Comparison of ENCODE assay signal across 8 cellular contexts in genomic region chr19:32599736-32600157, GRCh38. TPM values are rescaled to one million over a fixed set of nuclear protein-coding genes. Genes with fewer than 3 reads are reported as not detected.
DNase-seq lines count a peak whose midpoint lies in the region; ATAC-seq and TF ChIP-seq lines count a peak whose summit lies in the region.

No MANE protein-coding gene starts in this region.

- H3K27me3 ChIP-seq in H7 (ENCODE audit: control insufficient read depth, insufficient read depth, low read length): no peaks in the 10 kb centered on the region

- H3K36me3 Mint-ChIP-seq in CD14-positive monocyte (peaks cover 73 to 87% of the 10 kb centered on the region in 2 donors), nephron (ENCODE audit: low read depth) (peaks cover 56% of the 10 kb centered on the region)
- peaks cover 45% of the 10 kb centered on the region for H3K36me3 Mint-ChIP-seq in activated CD4-positive, alpha-beta T cell treated with anti-CD3 and anti-CD28 coated beads, Interleukin-2, amount 10 ng/mL, durations not matched to agents 24 days and 14 days (ENCODE audit: low read depth)

- peak; percentile 87 for TF ChIP-seq CTCF in CD14-positive monocyte (IDR thresholded peaks at IDR 0.05)
- TF ChIP-seq CTCF in nephron (IDR thresholded peaks at IDR 0.05; ENCODE audit: unreplicated experiment in 3 of 3): peak; percentile 73 to 77 (median 76)

- peaks cover 0 to 2% (median 0%) of the 10 kb centered on the region in 7 donors for H3K9me3 Mint-ChIP-seq in CD14-positive monocyte
- H3K9me3 Mint-ChIP-seq in activated CD4-positive, alpha-beta T cell treated with anti-CD3 and anti-CD28 coated beads, Interleukin-2, amount 10 ng/mL, durations not matched to agents 24 days and 14 days: no peaks in the 10 kb centered on the region
- H3K9me3 Mint-ChIP-seq in nephron: no peaks in the 10 kb centered on the region

- no peak overlapping the region for H3K4me3 Mint-ChIP-seq in CD14-positive monocyte
- no peak overlapping the region for H3K4me3 Mint-ChIP-seq in activated CD4-positive, alpha-beta T cell treated with anti-CD3 and anti-CD28 coated beads, Interleukin-2, amount 10 ng/mL, durations not matched to agents 24 days and 14 days
- no peak overlapping the region for H3K4me3 Mint-ChIP-seq in nephron

- no peaks in the 10 kb centered on the region for H3K4me1 Mint-ChIP-seq in CD14-positive monocyte
- H3K4me1 Mint-ChIP-seq in activated CD4-positive, alpha-beta T cell treated with anti-CD3 and anti-CD28 coated beads, Interleukin-2, amount 10 ng/mL, durations not matched to agents 24 days and 14 days: peaks cover 6% of the 10 kb centered on the region
- H3K4me1 Mint-ChIP-seq in nephron: no peaks in the 10 kb centered on the region

- DNase-seq in CD14-positive monocyte (ENCODE audit: low spot score) (no peak), H7 (peak; percentile 70), NCI-H460 (ENCODE audit: extremely low read depth, low read depth) (peak; percentile 44)
- peak; percentile 81 for DNase-seq in activated CD4-positive, alpha-beta T cell treated with anti-CD3 and anti-CD28 coated beads, Interleukin-2, amount 10 ng/mL, durations not matched to agents 24 days and 14 days

- H3K36me3 ChIP-seq in H7 (replicated peaks; ENCODE audit: control insufficient read depth, insufficient read depth, low read length): peaks cover 19% of the 10 kb centered on the region

- H3K27me3 Mint-ChIP-seq in CD14-positive monocyte (ENCODE audit: low read depth in 3 of 3) (peaks cover 0 to 2% (median 0%) of the 10 kb centered on the region in 3 donors), nephron (ENCODE audit: low read depth) (no peaks in the 10 kb centered on the region)
- H3K27me3 Mint-ChIP-seq in activated CD4-positive, alpha-beta T cell treated with anti-CD3 and anti-CD28 coated beads, Interleukin-2, amount 10 ng/mL, durations not matched to agents 24 days and 14 days: no peaks in the 10 kb centered on the region

- H3K27ac Mint-ChIP-seq in CD14-positive monocyte (no peak overlapping the region), nephron (no peak overlapping the region)
- H3K27ac Mint-ChIP-seq in activated CD4-positive, alpha-beta T cell treated with anti-CD3 and anti-CD28 coated beads, Interleukin-2, amount 10 ng/mL, durations not matched to agents 24 days and 14 days: peak overlapping the region; percentile 60

- no peak overlapping the region for H3K4me3 ChIP-seq in H7 (ENCODE audit: insufficient read depth, low read depth, low read length)

- intact Hi-C loops in CD14-positive monocyte (cut with micrococcal nuclease): no loop called here
- intact Hi-C loops in activated CD4-positive, alpha-beta T cell treated with anti-CD3 and anti-CD28 coated beads, Interleukin-2, amount 10 ng/mL, durations not matched to agents 24 days and 14 days (cut with micrococcal nuclease): loop anchor here (2.0 kb wide), 1 partner anchor 75 kb away; the partner anchor contains the start of genes ANKRD27 and RGS9BP

- ATAC-seq in esophagus mucosa (peak; percentile 46), GM19395 (IDR thresholded peaks at IDR 0.05; ENCODE audit: unreplicated experiment) (no peak), GM19397 (IDR thresholded peaks at IDR 0.05; ENCODE audit: unreplicated experiment) (no peak)

RNA-seq across cellular contexts. Expression of gene PDCD5, which starts 18.8 kb away (rescaled TPM):
- 10 to 100 TPM; 79.9 to 84.5 TPM for polyA plus RNA-seq in CD14-positive monocyte
- total RNA-seq in H7 (2014; rRNA removed; shearing (Covaris generic)): 73.7 and 105 TPM in 2 replicates
- 135 and 142 TPM in 2 replicates for total RNA-seq in NCI-H460 (2014; rRNA removed; shearing (Covaris generic))
- polyA plus RNA-seq in NCI-H460 (2014; cell fraction: nucleus; rRNA removed): 82.5 and 130 TPM in 2 replicates
- total RNA-seq in activated CD4-positive, alpha-beta T cell treated with anti-CD3 and anti-CD28 coated beads, Interleukin-2, amount 10 ng/mL, durations not matched to agents 24 days and 14 days: 213 and 231 TPM in 2 replicates
- 84.8 TPM for total RNA-seq in esophagus mucosa
